Comparison of ENCODE assay signal across 12 cellular contexts in the genomic region with DNA sequence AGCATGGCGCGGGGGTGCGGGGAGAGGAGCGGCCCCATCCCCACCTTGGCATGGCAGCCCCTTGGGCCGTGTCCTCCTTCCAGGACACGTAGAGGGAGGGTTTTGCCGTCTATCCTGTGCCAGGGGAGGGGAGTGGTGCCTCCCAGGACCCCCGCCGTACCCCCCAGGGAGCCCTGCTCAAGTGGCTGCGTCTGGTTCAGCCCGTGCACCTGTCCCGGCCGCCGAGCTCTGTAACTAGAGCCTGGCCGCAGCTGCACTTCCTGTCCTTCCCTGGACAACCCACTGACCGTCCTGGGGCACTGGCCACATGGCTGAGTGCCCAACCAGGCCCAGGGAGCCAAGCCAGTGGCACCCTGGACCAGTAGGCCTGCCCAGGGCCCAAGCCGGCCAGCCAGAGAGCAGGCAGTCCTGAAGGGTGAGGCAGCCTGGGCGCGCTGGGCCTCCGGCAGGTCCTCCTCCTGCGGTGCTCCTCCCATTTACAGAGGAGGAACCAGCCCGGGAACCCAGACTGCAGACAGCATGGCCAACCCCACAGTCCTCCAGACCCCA. TPM values are rescaled to one million over a fixed set of nuclear protein-coding genes. Genes with fewer than 3 reads are reported as not detected.
DNase-seq lines count a peak whose midpoint lies in the region; ATAC-seq, FAIRE-seq and TF ChIP-seq lines count a peak whose summit lies in the region.
"Had no signal": no experiment of that assay in that cellular context is flagged by ENCODE, and none has a peak within 500 bp of the region (broad histone marks: within the 10 kb centered on the region; RNA-seq: fewer than 3 reads in every experiment).

No MANE protein-coding gene starts in this region.

- intact Hi-C loops in OCI-LY7 (cut with micrococcal nuclease; ENCODE audit: unreplicated experiment): no loop called here

- H3K4me1 ChIP-seq in ACC112 (ENCODE audit: control insufficient read depth, insufficient read depth, low read length, unreplicated experiment): peaks cover 63% of the 10 kb centered on the region
- peaks cover 54% of the 10 kb centered on the region for H3K4me1 ChIP-seq in OCI-LY7 (ENCODE audit: insufficient read depth, low read length, poor library complexity, severe bottlenecking)
- peaks cover 61% of the 10 kb centered on the region for H3K4me1 ChIP-seq in neural progenitor cell

- no peak for TF ChIP-seq POLR2A in erythroblast (IDR thresholded peaks at IDR 0.05; ENCODE audit: low read length)

- H3K27ac Mint-ChIP-seq in neural progenitor cell: no peak overlapping the region
- H3K27ac Mint-ChIP-seq: dendritic cell treated with granulocyte-macrophage colony-stimulating factor and Interleukin-4, amounts not matched to agents 40 ng/mL and 50 ng/mL, for 4 days; memory B cell had no signal

- H3K27me3 ChIP-seq in ACC112 (ENCODE audit: insufficient read depth, low read length) (no peaks in the 10 kb centered on the region), neural progenitor cell (no peaks in the 10 kb centered on the region)

- no peaks in the 10 kb centered on the region for H3K36me3 Mint-ChIP-seq in neural progenitor cell

- H2AFZ ChIP-seq in ACC112 (ENCODE audit: low read length, unreplicated experiment) (no peak overlapping the region), OCI-LY7 (ENCODE audit: low read length) (no peak overlapping the region), neural progenitor cell (replicated peaks) (no peak overlapping the region)

- H3K27me3 Mint-ChIP-seq in neural progenitor cell (ENCODE audit: insufficient read depth, low read depth): no peaks in the 10 kb centered on the region
- H3K27me3 Mint-ChIP-seq: memory B cell had no signal

- H4K20me1 ChIP-seq in OCI-LY7 (ENCODE audit: insufficient read depth, low read length) (no peaks in the 10 kb centered on the region), neural progenitor cell (ENCODE audit: low read depth) (peaks cover 88% of the 10 kb centered on the region)

- H3K4me3 Mint-ChIP-seq in neural progenitor cell: no peak overlapping the region
- H3K4me3 Mint-ChIP-seq: dendritic cell treated with granulocyte-macrophage colony-stimulating factor and Interleukin-4, amounts not matched to agents 40 ng/mL and 50 ng/mL, for 4 days; memory B cell had no signal

- no peak for FAIRE-seq in frontal cortex (lab: Jason Lieb, UNC)

- TF ChIP-seq CTCF in OCI-LY7 (conservative IDR thresholded peaks at IDR 0.05; ENCODE audit: low read length) (no peak), neural progenitor cell (IDR thresholded peaks at IDR 0.05) (no peak)

- H3K9me2 ChIP-seq in OCI-LY7 (ENCODE audit: insufficient read depth, low read length): no peaks in the 10 kb centered on the region

- H3K9me3 Mint-ChIP-seq in neural progenitor cell: no peaks in the 10 kb centered on the region
- H3K9me3 Mint-ChIP-seq: dendritic cell treated with granulocyte-macrophage colony-stimulating factor and Interleukin-4, amounts not matched to agents 40 ng/mL and 50 ng/mL, for 4 days; memory B cell had no signal

- H3K36me3 ChIP-seq in ACC112 (ENCODE audit: insufficient read depth, low read length): no peaks in the 10 kb centered on the region
- H3K36me3 ChIP-seq in OCI-LY7 (ENCODE audit: insufficient read depth, low read length): no peaks in the 10 kb centered on the region; the same call in 1 of the 2 replicates
- no peaks in the 10 kb centered on the region for H3K36me3 ChIP-seq in neural progenitor cell

- BruUV-seq in OCI-LY7 (replicated peaks; lab: Mats Ljungman, UMichigan): no TSS peak

- ATAC-seq in GM19463 (IDR thresholded peaks at IDR 0.05; ENCODE audit: unreplicated experiment): no peak

- CTCF ChIA-PET in OCI-LY7 (lab: Charles Lee; ENCODE audit: unreplicated experiment): no interaction called here

- H3K9ac ChIP-seq in neural progenitor cell: no peak overlapping the region

- POLR2A ChIA-PET in OCI-LY7 (lab: Charles Lee): interaction anchor here (1.4 kb wide), 1 partner anchor 19 kb away, joined by 5 read pairs; no protein-coding TSS in a partner anchor

- H3K27ac ChIP-seq in ACC112 (ENCODE audit: low read depth, low read length) (peak overlapping the region; percentile 67; the same call in 1 of the 2 replicates), OCI-LY7 (ENCODE audit: low read depth, low read length, poor library complexity, severe bottlenecking) (peak overlapping the region; percentile 46), neural progenitor cell (peak overlapping the region; percentile 20)

- H3K4me1 Mint-ChIP-seq in neural progenitor cell: peaks cover 22% of the 10 kb centered on the region

- H3K4me2 ChIP-seq in OCI-LY7 (ENCODE audit: low read length) (peak overlapping the region; percentile 61), neural progenitor cell (no peak overlapping the region)

- no peaks in the 10 kb centered on the region for H3K9me3 ChIP-seq in OCI-LY7 (ENCODE audit: low read length)
- no peaks in the 10 kb centered on the region for H3K9me3 ChIP-seq in neural progenitor cell (ENCODE audit: low read depth)

- H3K79me2 ChIP-seq in ACC112 (ENCODE audit: control insufficient read depth, insufficient read depth, low read length, unreplicated experiment) (no peaks in the 10 kb centered on the region), OCI-LY7 (ENCODE audit: insufficient read depth, low read depth, low read length) (no peaks in the 10 kb centered on the region), neural progenitor cell (ENCODE audit: low read depth) (peaks cover 74% of the 10 kb centered on the region)

- peak; percentile 39 for DNase-seq in OCI-LY7 (ENCODE audit: low spot score)
- DNase-seq in erythroblast (lab: John Stamatoyannopoulos, UW): peak; percentile 26 to 35
- no peak for DNase-seq in neural progenitor cell (ENCODE audit: low spot score)
- no peak for DNase-seq in AG08395 (ENCODE audit: low spot score)
- DNase-seq in UCSD-AML1 (lab: John Stamatoyannopoulos, UW; ENCODE audit: unreplicated experiment): no peak
- no peak for DNase-seq in frontal cortex (ENCODE audit: low spot score in 2 of 2)
- DNase-seq: activated CD8-positive, alpha-beta memory T cell treated with anti-CD3 and anti-CD28 coated beads, Interleukin-2, amount 50 U/mL, for 48 hours; OCI-M1 had no signal

- H3K4me3 ChIP-seq in ACC112 (ENCODE audit: low read depth, low read length) (no peak overlapping the region), OCI-LY7 (ENCODE audit: low read depth, low read length, poor library complexity, severe bottlenecking) (peak overlapping the region; percentile 5), neural progenitor cell (no peak overlapping the region)

- H3F3A ChIP-seq in neural progenitor cell (ENCODE audit: low read depth): peaks cover 12% of the 10 kb centered on the region

RNA-seq across cellular contexts. Expression of a gene that starts 8.9 kb away (rescaled TPM):
- total RNA-seq in OCI-LY7 (2014; rRNA removed; shearing (Covaris generic)): 53.3 and 59.3 TPM in 2 replicates
- total RNA-seq in OCI-LY7 (2022) (144 and 162 TPM in 2 replicates), neural progenitor cell (ENCODE audit: low replicate concordance) (12.1 and 63.9 TPM in 2 replicates), frontal cortex (11.4 TPM)

RNA-seq across cellular contexts. Expression of a gene that starts 28.7 kb away (rescaled TPM):
- total RNA-seq in OCI-LY7 (2014; rRNA removed; shearing (Covaris generic)): 2,092 and 3,376 TPM in 2 replicates
- total RNA-seq in OCI-LY7 (2022) (2,373 and 2,571 TPM in 2 replicates), neural progenitor cell (ENCODE audit: low replicate concordance) (1,629 and 1,765 TPM in 2 replicates), frontal cortex (821 TPM)

RNA-seq across cellular contexts. Expression of a gene that starts 48.8 kb away (rescaled TPM):
- total RNA-seq in OCI-LY7 (2014; rRNA removed; shearing (Covaris generic)): 11.1 and 14.8 TPM in 2 replicates
- total RNA-seq in OCI-LY7 (2022): 22.5 and 23.3 TPM in 2 replicates
- total RNA-seq in neural progenitor cell (ENCODE audit: low replicate concordance): 8.1 and 13.8 TPM in 2 replicates
- total RNA-seq in frontal cortex: 2.9 TPM

RNA-seq across cellular contexts. Expression of a gene that starts 55.4 kb away (rescaled TPM):
- 123 and 128 TPM in 2 replicates for total RNA-seq in OCI-LY7 (2014; rRNA removed; shearing (Covaris generic))
- 70.7 and 87.0 TPM in 2 replicates for total RNA-seq in OCI-LY7 (2022)
- 52.3 and 96.3 TPM in 2 replicates for total RNA-seq in neural progenitor cell (ENCODE audit: low replicate concordance)
- 41.2 TPM for total RNA-seq in frontal cortex

Comparison
In these comparisons a context has a peak if more than half of its experiments do, and no peak if none do; other contexts are left out.
1. DNase-seq: peak in OCI-LY7 (single experiment) and erythroblast (2 of 2); none in neural progenitor cell (single experiment), AG08395 (single experiment), UCSD-AML1 (single experiment) and frontal cortex (0 of 2).
2. Peak in every context shown above with its lines, with median percentiles within 50 percentile points of each other: H3K27ac ChIP-seq.